ENCODE assay signal across 8 cellular contexts in genomic region chr1:181106022-181106312, GRCh38. TPM values are rescaled to one million over a fixed set of nuclear protein-coding genes. Genes with fewer than 3 reads are reported as not detected.
A peak's percentile ranks its signal among the peaks of the same experiment; 100 is the strongest.
DNase-seq lines count a peak whose midpoint lies in the region; ATAC-seq, FAIRE-seq and TF ChIP-seq lines count a peak whose summit lies in the region.

No MANE protein-coding gene starts in this region.

- H3K27me3 Mint-ChIP-seq in activated naive CD4-positive, alpha-beta T cell treated with anti-CD3 and anti-CD28 coated beads for 36 hours (ENCODE audit: low read depth) = peaks cover 11% of the 10 kb centered on the region

- H3K27ac Mint-ChIP-seq in activated naive CD4-positive, alpha-beta T cell treated with anti-CD3 and anti-CD28 coated beads for 36 hours = no peak overlapping the region

- H3K36me3 Mint-ChIP-seq in activated naive CD4-positive, alpha-beta T cell treated with anti-CD3 and anti-CD28 coated beads for 36 hours (ENCODE audit: low read depth) = no peaks in the 10 kb centered on the region

- H3K36me3 ChIP-seq in adipocyte (ENCODE audit: control insufficient read depth, insufficient read depth, low read length, severe bottlenecking) = no peaks in the 10 kb centered on the region
- H3K36me3 ChIP-seq in mesodermal cell (ENCODE audit: control insufficient read depth, insufficient read depth, low read length) = no peaks in the 10 kb centered on the region
- no peaks in the 10 kb centered on the region for H3K36me3 ChIP-seq in tibial nerve

- CTCF ChIA-PET in activated naive CD4-positive, alpha-beta T cell treated with anti-CD3 and anti-CD28 coated beads for 36 hours (lab: Charles Lee) = interaction anchor here (1.0 to 9.5 kb wide), 3 partner anchors 16 to 55 kb away, joined by 3 to 63 read pairs (median 4); no protein-coding TSS in a partner anchor

- TF ChIP-seq CTCF in tibial nerve (IDR thresholded peaks at IDR 0.05) (no peak), D721Med (IDR thresholded peaks at IDR 0.05; ENCODE audit: insufficient read depth, missing control alignments) (no peak)

- no peak for TF ChIP-seq EP300 in tibial nerve (IDR thresholded peaks at IDR 0.05)

- H3K4me1 ChIP-seq in adipocyte (ENCODE audit: control insufficient read depth, insufficient read depth, low read length) (peaks cover 16% of the 10 kb centered on the region), mesodermal cell (ENCODE audit: control insufficient read depth, insufficient read depth, low read length, poor library complexity, severe bottlenecking) (peaks cover 56% of the 10 kb centered on the region), tibial nerve (peaks cover 0 to 52% (median 11%) of the 10 kb centered on the region in 4 donors)

- no peaks in the 10 kb centered on the region for H3K9me3 Mint-ChIP-seq in activated naive CD4-positive, alpha-beta T cell treated with anti-CD3 and anti-CD28 coated beads for 36 hours

- whole genome bisulfite sequencing in mesodermal cell (ENCODE audit: insufficient coverage in 2 of 2), 2 experiments = 56 to 65% methylated on average over 2 of the region's 3 CpGs
- 44 to 55% methylated on average over 3 of the region's 3 CpGs for WGBS in tibial nerve, 2 donors

- H3K27me3 ChIP-seq in adipocyte (replicated peaks; ENCODE audit: control insufficient read depth, insufficient read depth, low read length) (no peaks in the 10 kb centered on the region), tibial nerve (no peaks in the 10 kb centered on the region)

- peak overlapping the region; percentile 74 for H3K27ac ChIP-seq in mesodermal cell (ENCODE audit: low read depth, low read length, severe bottlenecking)
- peak overlapping the region; percentile 41 to 93 (median 76) for H3K27ac ChIP-seq in tibial nerve

- H3K4me3 Mint-ChIP-seq in activated naive CD4-positive, alpha-beta T cell treated with anti-CD3 and anti-CD28 coated beads for 36 hours = peak overlapping the region; percentile 69

- no peak for ATAC-seq in HG02798 (IDR thresholded peaks at IDR 0.05; ENCODE audit: poor library complexity, unreplicated experiment)

- intact Hi-C loops in activated naive CD4-positive, alpha-beta T cell treated with anti-CD3 and anti-CD28 coated beads for 36 hours (cut with micrococcal nuclease) = no loop called here

- FAIRE-seq in D721Med (lab: Jason Lieb, UNC) = no peak
- no peak for FAIRE-seq in H54 (lab: Jason Lieb, UNC)

- no peak for DNase-seq in activated naive CD4-positive, alpha-beta T cell treated with anti-CD3 and anti-CD28 coated beads for 36 hours
- no peak for DNase-seq in activated naive CD4-positive, alpha-beta T cell treated with Interleukin-2 at 50 U/mL for 16 hours
- DNase-seq in adipocyte (ENCODE audit: low read depth) = no peak
- no peak for DNase-seq in tibial nerve (ENCODE audit: low spot score in 2 of 2)
- no peak for DNase-seq in D721Med (ENCODE audit: insufficient read length, low spot score)
- DNase-seq in H54 (ENCODE audit: insufficient read length, low spot score) = no peak

- TF ChIP-seq POLR2A in tibial nerve (IDR thresholded peaks at IDR 0.05) (no peak), H54 (IDR thresholded peaks at IDR 0.05; ENCODE audit: low read depth, low read length) (no peak)

- H3K4me3 ChIP-seq in adipocyte (ENCODE audit: low read length) (peak overlapping the region; percentile 70), mesodermal cell (ENCODE audit: extremely low read depth, insufficient read depth, low read length, poor library complexity, severe bottlenecking) (peak overlapping the region; percentile 30), tibial nerve (peak overlapping the region; percentile 45 to 84 (median 58))

- no peaks in the 10 kb centered on the region for H3K9me3 ChIP-seq in adipocyte (ENCODE audit: control insufficient read depth, low read length)
- H3K9me3 ChIP-seq in mesodermal cell (ENCODE audit: control insufficient read depth, low read length) = no peaks in the 10 kb centered on the region
- no peaks in the 10 kb centered on the region for H3K9me3 ChIP-seq in tibial nerve

- no peak overlapping the region for H3K9ac ChIP-seq in adipocyte (ENCODE audit: low read length)

- H3K4me1 Mint-ChIP-seq in activated naive CD4-positive, alpha-beta T cell treated with anti-CD3 and anti-CD28 coated beads for 36 hours (ENCODE audit: low read depth) = peaks cover 64% of the 10 kb centered on the region

RNA-seq across cellular contexts. Expression of gene IER5, which starts 17.5 kb away (rescaled TPM):
- total RNA-seq in activated naive CD4-positive, alpha-beta T cell treated with anti-CD3 and anti-CD28 coated beads for 36 hours = 10 to 100 TPM; 33.5 to 34.4 TPM
- polyA plus RNA-seq in mesodermal cell (2013, experiment 1 of 2) = 11.9 TPM
- polyA plus RNA-seq in mesodermal cell (2013, experiment 2 of 2) = 8.5 TPM
- 10 to 100 TPM in 3 of 4 donors, 1 to 10 TPM in 1; 8.1 to 16.3 (median 13.1) TPM for total RNA-seq in tibial nerve
